Comparison of ENCODE assay signal across 11 cellular contexts in genomic region chr1:16978589-16979474, GRCh38. TPM values are rescaled to one million over a fixed set of nuclear protein-coding genes. Genes with fewer than 3 reads are reported as not detected.
DNase-seq lines count a peak whose midpoint lies in the region; ATAC-seq lines count a peak whose summit lies in the region.
"Had no signal": no experiment of that assay in that cellular context is flagged by ENCODE, and none has a peak within 500 bp of the region (broad histone marks: within the 10 kb centered on the region; RNA-seq: fewer than 3 reads in every experiment).

No MANE protein-coding gene starts in this region.

- intact Hi-C loops in right cardiac atrium (cut with DNase I) = no loop called here

- peaks cover 24% of the 10 kb centered on the region for H3K4me1 ChIP-seq in adipocyte (ENCODE audit: control insufficient read depth, insufficient read depth, low read length)
- no peaks in the 10 kb centered on the region for H3K4me1 ChIP-seq in right cardiac atrium (ENCODE audit: control insufficient read depth, insufficient read depth, low read length)

- DNase-seq in ELR (ENCODE audit: low read depth) = peak; percentile 66
- DNase-seq in adipocyte (ENCODE audit: low read depth) = peak; percentile 94
- DNase-seq in right cardiac atrium = peak; percentile 59 to 86 (median 81)
- peak; percentile 70 for DNase-seq in retina
- DNase-seq in cerebellum (ENCODE audit: low spot score) = no peak
- DNase-seq: NCI-H748 treated with DMSO at 0.1 percent for 48 hours; stimulated activated naive CD4-positive, alpha-beta T cell had no signal

- no peaks in the 10 kb centered on the region for H3K9me3 ChIP-seq in adipocyte (ENCODE audit: control insufficient read depth, low read length)
- no peaks in the 10 kb centered on the region for H3K9me3 ChIP-seq in right cardiac atrium (ENCODE audit: control insufficient read depth, low read length)

- H3K27me3 ChIP-seq in adipocyte (replicated peaks; ENCODE audit: control insufficient read depth, insufficient read depth, low read length) (no peaks in the 10 kb centered on the region), right cardiac atrium (ENCODE audit: control insufficient read depth, insufficient read depth) (no peaks in the 10 kb centered on the region)

- no peak overlapping the region for H3K27ac ChIP-seq in right cardiac atrium (ENCODE audit: low read length)

- peak overlapping the region; percentile 82 for H3K9ac ChIP-seq in adipocyte (ENCODE audit: low read length)

- WGBS in right cardiac atrium = 49% methylated on average over 19 of the region's 19 CpGs

- no peaks in the 10 kb centered on the region for H3K36me3 ChIP-seq in adipocyte (ENCODE audit: control insufficient read depth, insufficient read depth, low read length, severe bottlenecking)

- peak overlapping the region; percentile 79 for H3K4me3 ChIP-seq in adipocyte (ENCODE audit: low read length)
- H3K4me3 ChIP-seq in right cardiac atrium (ENCODE audit: low read length) = no peak overlapping the region
- H3K4me3 ChIP-seq: lung had no signal

- peak; percentile 50 to 68 for ATAC-seq in right cardiac atrium
- ATAC-seq in GM19324 (IDR thresholded peaks at IDR 0.05; ENCODE audit: low FRiP score, unreplicated experiment) = no peak
- no peak for ATAC-seq in HG02623 (IDR thresholded peaks at IDR 0.05; ENCODE audit: unreplicated experiment)
- ATAC-seq in HG03521 (IDR thresholded peaks at IDR 0.05; ENCODE audit: unreplicated experiment) = no peak

RNA-seq across cellular contexts. Expression of gene MFAP2, which starts 1.6 kb away (rescaled TPM):
- total RNA-seq in right cardiac atrium = 10 to 100 TPM in 1 of 4 donors, 1 to 10 TPM in 3; 5.9 to 11.6 (median 6.8) TPM
- 3.2 TPM for polyA plus RNA-seq in right cardiac atrium
- 17.7 TPM for total RNA-seq in cerebellum

RNA-seq across cellular contexts. Expression of gene ATP13A2, which starts 32.9 kb away (rescaled TPM):
- total RNA-seq in right cardiac atrium (10 to 100 TPM; 12.9 to 15.1 (median 14.3) TPM), cerebellum (66.2 TPM)
- 10.3 TPM for polyA plus RNA-seq in right cardiac atrium

RNA-seq across cellular contexts. Expression of gene CROCC, which starts 57.1 kb away (rescaled TPM):
- total RNA-seq in right cardiac atrium = 10 to 100 TPM in 3 of 4 donors, 1 to 10 TPM in 1; 6.7 to 11.9 (median 10.8) TPM
- polyA plus RNA-seq in right cardiac atrium = 14.6 TPM
- total RNA-seq in cerebellum = 17.2 TPM

Comparison
In these comparisons a context has a peak if more than half of its experiments do, and no peak if none do; other contexts are left out.
1. ATAC-seq: peak in right cardiac atrium (2 of 2); none in GM19324 (single experiment), HG02623 (single experiment) and HG03521 (single experiment).